ENCODE assay signal across 8 cellular contexts in the genomic region with DNA sequence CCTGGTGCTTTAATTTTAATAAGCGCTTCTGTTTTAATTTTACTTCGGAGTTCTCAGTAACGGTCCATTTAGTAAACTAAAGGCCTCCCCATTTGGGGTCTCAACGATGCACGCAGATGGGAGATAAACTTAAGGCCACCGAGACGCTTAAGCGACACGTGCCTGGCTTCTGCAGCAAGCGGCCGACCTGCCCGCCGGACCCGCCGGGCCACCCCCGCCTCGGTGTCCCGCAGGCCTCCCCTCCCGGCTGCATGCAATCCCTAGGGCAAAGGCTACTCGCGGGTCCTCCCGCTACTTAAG. TPM values are rescaled to one million over a fixed set of nuclear protein-coding genes. Genes with fewer than 3 reads are reported as not detected.
DNase-seq lines count a peak whose midpoint lies in the region; ATAC-seq, FAIRE-seq and TF ChIP-seq lines count a peak whose summit lies in the region.

No MANE protein-coding gene starts in this region.

- peak overlapping the region; percentile 69 to 73 for H3K4me3 ChIP-seq in CD4-positive, alpha-beta memory T cell (ENCODE audit: low read length in 2 of 2)
- H3K4me3 ChIP-seq in keratinocyte (ENCODE audit: control insufficient read depth in 2 of 3, extremely low read depth in 1 of 3, insufficient read depth in 2 of 3, low read depth in 1 of 3, low read length in 3 of 3): peak overlapping the region; percentile 78 to 85 (median 82)
- peak overlapping the region; percentile 73 to 76 for H3K4me3 ChIP-seq in testis

- H3K4me2 ChIP-seq in keratinocyte (ENCODE audit: control insufficient read depth, extremely low read depth, insufficient read depth, low read depth, low read length): peak overlapping the region; percentile 85

- H3K4me3 Mint-ChIP-seq in CD4-positive, alpha-beta memory T cell: peak overlapping the region; percentile 66 to 90 (median 76)
- H3K4me3 Mint-ChIP-seq in activated CD4-positive, alpha-beta memory T cell treated with anti-CD3 and anti-CD28 coated beads, Interleukin-2, amount 10 ng/mL, durations not matched to agents 7 days and 5 days: peak overlapping the region; percentile 75

- no peaks in the 10 kb centered on the region for H3K9me1 ChIP-seq in keratinocyte (ENCODE audit: control insufficient read depth, extremely low read depth, insufficient read depth, low read length)

- no peaks in the 10 kb centered on the region for H3K9me3 ChIP-seq in CD4-positive, alpha-beta memory T cell (ENCODE audit: control insufficient read depth in 1 of 2, low read length in 2 of 2)
- H3K9me3 ChIP-seq in keratinocyte (ENCODE audit: control insufficient read depth, low read depth, low read length) (no peaks in the 10 kb centered on the region), testis (no peaks in the 10 kb centered on the region)

- 0% methylated on average over 13 to 22 of the region's 22 CpGs for WGBS in testis, 2 donors

- H3K4me1 ChIP-seq in CD4-positive, alpha-beta memory T cell (ENCODE audit: insufficient read depth, low read length): peaks cover 11% of the 10 kb centered on the region
- peaks cover 10% of the 10 kb centered on the region for H3K4me1 ChIP-seq in keratinocyte (ENCODE audit: control insufficient read depth, extremely low read depth, insufficient read depth, low read length)
- no peaks in the 10 kb centered on the region for H3K4me1 ChIP-seq in testis

- H3K9ac ChIP-seq in keratinocyte (ENCODE audit: control insufficient read depth, extremely low read depth, insufficient read depth, low read length): peak overlapping the region; percentile 83

- H3K27ac Mint-ChIP-seq in CD4-positive, alpha-beta memory T cell: peak overlapping the region in 1 of 7 donors; percentile 48
- H3K27ac Mint-ChIP-seq in activated CD4-positive, alpha-beta memory T cell treated with anti-CD3 and anti-CD28 coated beads, Interleukin-2, amount 10 ng/mL, durations not matched to agents 7 days and 5 days: no peak overlapping the region

- CTCF ChIA-PET in CD4-positive, alpha-beta memory T cell (lab: Charles Lee; ENCODE audit: partially characterized antibody): no interaction called here
- CTCF ChIA-PET in activated CD4-positive, alpha-beta memory T cell treated with anti-CD3 and anti-CD28 coated beads, Interleukin-2, amount 10 ng/mL, durations not matched to agents 7 days and 5 days (lab: Charles Lee): interaction anchor here (1.1 to 1.9 kb wide), 2 partner anchors 16 to 60 kb away, joined by 5 to 6 read pairs; a partner anchor contains a TSS

- H3K27ac ChIP-seq in CD4-positive, alpha-beta memory T cell (ENCODE audit: low read depth, low read length): peak overlapping the region; percentile 37
- H3K27ac ChIP-seq in keratinocyte (ENCODE audit: control insufficient read depth, insufficient read depth, low read length) (peak overlapping the region; percentile 76), testis (peak overlapping the region; percentile 22 to 81)

- H4K20me1 ChIP-seq in keratinocyte (ENCODE audit: control insufficient read depth, extremely low read depth, insufficient read depth, low read length): no peaks in the 10 kb centered on the region

- no peaks in the 10 kb centered on the region for H3K27me3 Mint-ChIP-seq in CD4-positive, alpha-beta memory T cell
- no peaks in the 10 kb centered on the region for H3K27me3 Mint-ChIP-seq in activated CD4-positive, alpha-beta memory T cell treated with anti-CD3 and anti-CD28 coated beads, Interleukin-2, amount 10 ng/mL, durations not matched to agents 7 days and 5 days

- H3K36me3 ChIP-seq in CD4-positive, alpha-beta memory T cell (ENCODE audit: insufficient read depth, low read length): no peaks in the 10 kb centered on the region
- H3K36me3 ChIP-seq in keratinocyte (ENCODE audit: control insufficient read depth in 2 of 2, extremely low read depth in 1 of 2, insufficient read depth in 2 of 2, low read length in 2 of 2): peaks cover 0 to 1% of the 10 kb centered on the region in 2 experiments
- no peaks in the 10 kb centered on the region for H3K36me3 ChIP-seq in testis (ENCODE audit: low read depth, missing control alignments)

- POLR2A ChIA-PET in CD4-positive, alpha-beta memory T cell (lab: Charles Lee; ENCODE audit: partially characterized antibody): interaction anchor here (0.7 to 1.2 kb wide), 2 partner anchors 8 to 88 kb away, joined by 3 to 5 read pairs; a partner anchor contains a TSS
- POLR2A ChIA-PET in activated CD4-positive, alpha-beta memory T cell treated with anti-CD3 and anti-CD28 coated beads, Interleukin-2, amount 10 ng/mL, durations not matched to agents 7 days and 5 days (lab: Charles Lee): interaction anchor here (1.2 kb wide), 1 partner anchor 18 kb away, joined by 4 read pairs; no protein-coding TSS in a partner anchor

- dilution Hi-C loops in keratinocyte (cut with MboI; ENCODE audit: extremely low pct_ligation_motif_present, low sequenced_read_pairs): no loop called here

- no peak for DNase-seq in CD4-positive, alpha-beta memory T cell
- DNase-seq in activated CD4-positive, alpha-beta memory T cell treated with anti-CD3 and anti-CD28 coated beads, Interleukin-2, amount 10 ng/mL, durations not matched to agents 7 days and 5 days: no peak
- no peak for DNase-seq in keratinocyte (ENCODE audit: low read depth, low spot score)
- no peak for DNase-seq in testis
- no peak for DNase-seq in left lobe of liver (ENCODE audit: low spot score)

- ATAC-seq in HG02610 (IDR thresholded peaks at IDR 0.05; ENCODE audit: unreplicated experiment) (peak; percentile 1), left lobe of liver (no peak), GM18498 (IDR thresholded peaks at IDR 0.05; ENCODE audit: unreplicated experiment) (no peak), HG03520 (IDR thresholded peaks at IDR 0.05; ENCODE audit: unreplicated experiment) (no peak)

- H3K36me3 Mint-ChIP-seq in CD4-positive, alpha-beta memory T cell: peaks cover 0 to 3% of the 10 kb centered on the region in 2 donors
- no peaks in the 10 kb centered on the region for H3K36me3 Mint-ChIP-seq in activated CD4-positive, alpha-beta memory T cell treated with anti-CD3 and anti-CD28 coated beads, Interleukin-2, amount 10 ng/mL, durations not matched to agents 7 days and 5 days (ENCODE audit: low read depth)

- H3K9me3 Mint-ChIP-seq in CD4-positive, alpha-beta memory T cell: no peaks in the 10 kb centered on the region
- H3K9me3 Mint-ChIP-seq in activated CD4-positive, alpha-beta memory T cell treated with anti-CD3 and anti-CD28 coated beads, Interleukin-2, amount 10 ng/mL, durations not matched to agents 7 days and 5 days: no peaks in the 10 kb centered on the region

- no peak for FAIRE-seq in keratinocyte (lab: Jason Lieb, UNC)

- TF ChIP-seq POLR2A in testis (IDR thresholded peaks at IDR 0.05): no peak

- no peaks in the 10 kb centered on the region for H3K27me3 ChIP-seq in CD4-positive, alpha-beta memory T cell (ENCODE audit: insufficient read depth, low read length)
- H3K27me3 ChIP-seq in keratinocyte (ENCODE audit: control insufficient read depth, extremely low read depth, insufficient read depth, low read length) (no peaks in the 10 kb centered on the region), testis (no peaks in the 10 kb centered on the region)

- peaks cover 4 to 17% (median 5%) of the 10 kb centered on the region in 4 donors for H3K4me1 Mint-ChIP-seq in CD4-positive, alpha-beta memory T cell
- peaks cover 24% of the 10 kb centered on the region for H3K4me1 Mint-ChIP-seq in activated CD4-positive, alpha-beta memory T cell treated with anti-CD3 and anti-CD28 coated beads, Interleukin-2, amount 10 ng/mL, durations not matched to agents 7 days and 5 days

- peak overlapping the region; percentile 34 for H2AFZ ChIP-seq in keratinocyte (ENCODE audit: control insufficient read depth, low read length)

- no peak for TF ChIP-seq CTCF in keratinocyte (optimal IDR thresholded peaks at IDR 0.05 in 1 of 3, IDR thresholded peaks at IDR 0.05 in 1 of 3, conservative IDR thresholded peaks at IDR 0.05 in 1 of 3; ENCODE audit: extremely low read depth in 1 of 3, insufficient read depth in 2 of 3, low read length in 3 of 3)
- TF ChIP-seq CTCF in testis (IDR thresholded peaks at IDR 0.05): no peak

- peaks cover 45% of the 10 kb centered on the region for H3K79me2 ChIP-seq in keratinocyte (ENCODE audit: control insufficient read depth, insufficient read depth, low read length)

- intact Hi-C loops in CD4-positive, alpha-beta memory T cell (cut with micrococcal nuclease): no loop called here
- intact Hi-C loops in testis (cut with DNase I; ENCODE audit: low total_unique reads): no loop called here

RNA-seq across cellular contexts. Expression of a gene that starts 0.6 kb away (rescaled TPM):
- 1 to 10 TPM; 3.5 to 4.9 TPM for total RNA-seq in CD4-positive, alpha-beta memory T cell
- polyA plus RNA-seq in CD4-positive, alpha-beta memory T cell: 1 to 10 TPM; 4.7 to 8.0 TPM
- 1 to 10 TPM; 3.5 to 6.6 TPM for total RNA-seq in activated CD4-positive, alpha-beta memory T cell treated with anti-CD3 and anti-CD28 coated beads, Interleukin-2, amount 10 ng/mL, durations not matched to agents 7 days and 5 days
- polyA plus RNA-seq in keratinocyte (20.1 to 67.7 TPM (median 35.3 TPM) in 3 replicates), testis (ENCODE audit: insufficient read depth, low read depth, low replicate concordance) (19.4 TPM)
- polyA plus RNA-seq in keratinocyte (2011; ENCODE audit: low read depth): 158 TPM
- 38.1 and 61.3 TPM in 2 replicates for polyA plus RNA-seq in keratinocyte (2011; cell fraction: cytosol; rRNA removed)
- polyA plus RNA-seq in keratinocyte (2011; cell fraction: nucleus; rRNA removed): 7.5 and 17.7 TPM in 2 replicates
- 15.4 and 52.2 TPM in 2 replicates for polyA plus RNA-seq in keratinocyte (2012; ENCODE audit: low replicate concordance)
- 0.49 to 8.2 TPM (median 1.6 TPM) in 3 replicates for polyA minus RNA-seq in keratinocyte
- 36.6 TPM for polyA minus RNA-seq in keratinocyte (2011; cell fraction: cytosol; rRNA and poly(A)+ RNA removed)
- 2.4 and 2.5 TPM in 2 replicates for polyA minus RNA-seq in keratinocyte (2011; cell fraction: nucleus; rRNA and poly(A)+ RNA removed)
- total RNA-seq in testis (10 to 100 TPM; 10.3 to 18.4 TPM), left lobe of liver (74.0 TPM)

RNA-seq across cellular contexts. Expression of a gene that starts 18.6 kb away (rescaled TPM):
- total RNA-seq in CD4-positive, alpha-beta memory T cell: under 1 TPM in 1 of 2 experiments, not detected in 1; 0.29 TPM
- polyA plus RNA-seq in CD4-positive, alpha-beta memory T cell: under 1 TPM in 1 of 2 donors, not detected in 1; 0.49 TPM
- total RNA-seq in activated CD4-positive, alpha-beta memory T cell treated with anti-CD3 and anti-CD28 coated beads, Interleukin-2, amount 10 ng/mL, durations not matched to agents 7 days and 5 days: under 1 TPM in 1 of 2 experiments, not detected in 1; 0.73 TPM
- 0.18 to 0.80 TPM (median 0.30 TPM) in 3 replicates for polyA plus RNA-seq in keratinocyte
- 0.65 TPM for polyA plus RNA-seq in keratinocyte (2011; ENCODE audit: low read depth)
- 0.38 and 0.56 TPM in 2 replicates for polyA plus RNA-seq in keratinocyte (2011; cell fraction: cytosol; rRNA removed)
- 1.7 TPM in 2 replicates for polyA plus RNA-seq in keratinocyte (2011; cell fraction: nucleus; rRNA removed)
- 0.18 and 0.44 TPM in 2 replicates for polyA plus RNA-seq in keratinocyte (2012; ENCODE audit: low replicate concordance)
- polyA minus RNA-seq in keratinocyte: 0.35 to 0.66 TPM in 2 of 3 replicates, not detected in the other
- not detected for polyA minus RNA-seq in keratinocyte (2011; cell fraction: cytosol; rRNA and poly(A)+ RNA removed)
- polyA minus RNA-seq in keratinocyte (2011; cell fraction: nucleus; rRNA and poly(A)+ RNA removed): 1.2 TPM in 1 of 2 replicates, not detected in the other
- total RNA-seq in testis: 10 to 100 TPM; 10.2 to 15.2 TPM
- 7.7 TPM for polyA plus RNA-seq in testis (ENCODE audit: insufficient read depth, low read depth, low replicate concordance)
- 2.0 TPM for total RNA-seq in left lobe of liver

RNA-seq across cellular contexts. Expression of a gene that starts 60.0 kb away (rescaled TPM):
- total RNA-seq in CD4-positive, alpha-beta memory T cell: 10 to 100 TPM; 39.3 to 45.4 TPM
- 10 to 100 TPM; 26.1 to 46.3 TPM for polyA plus RNA-seq in CD4-positive, alpha-beta memory T cell
- total RNA-seq in activated CD4-positive, alpha-beta memory T cell treated with anti-CD3 and anti-CD28 coated beads, Interleukin-2, amount 10 ng/mL, durations not matched to agents 7 days and 5 days: 10 to 100 TPM; 29.6 to 33.8 TPM
- polyA plus RNA-seq in keratinocyte (29.9 to 32.0 TPM (median 31.2 TPM) in 3 replicates), testis (ENCODE audit: insufficient read depth, low read depth, low replicate concordance) (97.3 TPM)
- polyA plus RNA-seq in keratinocyte (2011; ENCODE audit: low read depth): 125 TPM
- polyA plus RNA-seq in keratinocyte (2011; cell fraction: cytosol; rRNA removed): 22.2 and 44.5 TPM in 2 replicates
- 16.1 and 17.4 TPM in 2 replicates for polyA plus RNA-seq in keratinocyte (2011; cell fraction: nucleus; rRNA removed)
- 21.9 and 29.4 TPM in 2 replicates for polyA plus RNA-seq in keratinocyte (2012; ENCODE audit: low replicate concordance)
- polyA minus RNA-seq in keratinocyte: 16.7 to 41.3 TPM (median 39.4 TPM) in 3 replicates
- polyA minus RNA-seq in keratinocyte (2011; cell fraction: cytosol; rRNA and poly(A)+ RNA removed): 33.8 TPM
- 10.3 and 23.6 TPM in 2 replicates for polyA minus RNA-seq in keratinocyte (2011; cell fraction: nucleus; rRNA and poly(A)+ RNA removed)
- total RNA-seq in testis (10 to 100 TPM; 53.6 to 65.2 TPM), left lobe of liver (13.7 TPM)
